8 cellular contexts compared by ENCODE assay signal in genomic region chrX:7088968-7089615, GRCh38. TPM values are rescaled to one million over a fixed set of nuclear protein-coding genes. Genes with fewer than 3 reads are reported as not detected.
DNase-seq lines count a peak whose midpoint lies in the region; ATAC-seq and FAIRE-seq lines count a peak whose summit lies in the region.

No MANE protein-coding gene starts in this region.

- no peaks in the 10 kb centered on the region for H3K9me3 ChIP-seq in small intestine (ENCODE audit: control insufficient read depth, low read depth)

- H3K4me1 ChIP-seq in small intestine (ENCODE audit: control insufficient read depth in 2 of 2, insufficient read depth in 1 of 2, low read depth in 1 of 2, low read length in 1 of 2) = no peaks in the 10 kb centered on the region

- no peak for FAIRE-seq in small intestine (lab: Jason Lieb, UNC)

- no peaks in the 10 kb centered on the region for H3K36me3 ChIP-seq in small intestine (ENCODE audit: control insufficient read depth in 2 of 2, insufficient read depth in 2 of 2, low read length in 2 of 2)

- no peak overlapping the region for H3K27ac ChIP-seq in small intestine (ENCODE audit: low read depth in 1 of 2, low read length in 1 of 2)

- peak; percentile 49 for ATAC-seq in HG03442 (IDR thresholded peaks at IDR 0.05; ENCODE audit: unreplicated experiment)

- 66 to 83% (median 81%) methylated on average over 8 of the region's 8 CpGs for WGBS in small intestine, 3 donors

- no peaks in the 10 kb centered on the region for H3K27me3 ChIP-seq in small intestine (ENCODE audit: control insufficient read depth in 2 of 2, insufficient read depth in 2 of 2, low read length in 2 of 2)

- H3K4me3 ChIP-seq in small intestine (ENCODE audit: low read depth in 1 of 2, low read length in 2 of 2) = no peak overlapping the region

- peak; percentile 66 for DNase-seq in activated effector memory CD4-positive, alpha-beta T cell treated with anti-CD3 and anti-CD28 coated beads, Interleukin-2, amount 50 U/mL, for 16 hours
- no peak for DNase-seq in activated effector memory CD4-positive, alpha-beta T cell treated with Interleukin-2 at 50 U/mL for 16 hours
- peak; percentile 19 for DNase-seq in activated naive CD4-positive, alpha-beta T cell treated with Interleukin-2 at 50 U/mL for 16 hours
- DNase-seq in stimulated activated CD4-positive, alpha-beta T cell treated with anti-CD3 and anti-CD28 coated beads, Interleukin-2, amount 100 ng/mL, for 24 hours = peak; percentile 19 to 21
- DNase-seq in small intestine (no peak), NCI-H1092 (lab: John Stamatoyannopoulos, UW) (no peak), DMS79 (lab: John Stamatoyannopoulos, UW) (no peak)

RNA-seq across cellular contexts. Expression of gene STS, which starts 58.4 kb away (rescaled TPM):
- polyA plus RNA-seq in small intestine = 1 to 10 TPM in 2 of 3 donors, under 1 TPM in 1; 0.67 to 3.4 (median 1.4) TPM

RNA-seq across cellular contexts. Expression of gene PUDP, which starts 58.9 kb away (rescaled TPM):
- polyA plus RNA-seq in small intestine = 10 to 100 TPM; 16.3 to 20.3 (median 16.8) TPM

Comparison
In these comparisons a context has a peak if more than half of its experiments do, and no peak if none do; other contexts are left out.
1. DNase-seq: peak in activated effector memory CD4-positive, alpha-beta T cell treated with anti-CD3 and anti-CD28 coated beads, Interleukin-2, amount 50 U/mL, for 16 hours (single experiment), activated naive CD4-positive, alpha-beta T cell treated with Interleukin-2 at 50 U/mL for 16 hours (single experiment) and stimulated activated CD4-positive, alpha-beta T cell treated with anti-CD3 and anti-CD28 coated beads, Interleukin-2, amount 100 ng/mL, for 24 hours (2 of 2); none in activated effector memory CD4-positive, alpha-beta T cell treated with Interleukin-2 at 50 U/mL for 16 hours (single experiment), small intestine (single experiment), NCI-H1092 (single experiment) and DMS79 (single experiment).